8 cellular contexts compared by ENCODE assay signal in genomic region chr3:14947886-14948608, GRCh38. TPM values are rescaled to one million over a fixed set of nuclear protein-coding genes. Genes with fewer than 3 reads are reported as not detected.
DNase-seq lines count a peak whose midpoint lies in the region; ATAC-seq and TF ChIP-seq lines count a peak whose summit lies in the region.

No MANE protein-coding gene starts in this region.

- H3K27ac Mint-ChIP-seq in CD4-positive, CD25-positive, alpha-beta regulatory T cell: peak overlapping the region; percentile 100
- peak overlapping the region; percentile 99 for H3K27ac Mint-ChIP-seq in activated CD4-positive, alpha-beta memory T cell treated with anti-CD3 and anti-CD28 coated beads for 36 hours

- H3K4me1 Mint-ChIP-seq in CD4-positive, CD25-positive, alpha-beta regulatory T cell: peaks cover 31 to 72% (median 47%) of the 10 kb centered on the region in 4 donors
- peaks cover 50% of the 10 kb centered on the region for H3K4me1 Mint-ChIP-seq in activated CD4-positive, alpha-beta memory T cell treated with anti-CD3 and anti-CD28 coated beads for 36 hours (ENCODE audit: low read depth)

- peak overlapping the region; percentile 66 for H3K4me3 ChIP-seq in CD4-positive, CD25-positive, alpha-beta regulatory T cell (ENCODE audit: low read depth, low read length)
- H3K4me3 ChIP-seq in dorsolateral prefrontal cortex: peak overlapping the region; percentile 65 to 98 (median 91)
- H3K4me3 ChIP-seq in right lobe of liver: peak overlapping the region; percentile 70 to 98 (median 94)

- TF ChIP-seq CTCF in dorsolateral prefrontal cortex (IDR thresholded peaks at IDR 0.05 in 54 of 56, conservative IDR thresholded peaks at IDR 0.05 in 2 of 56; ENCODE audit: low read depth in 1 of 56, partially characterized antibody in 56 of 56) (peak in 2 of 56 donors; percentile 4 to 13), right lobe of liver (IDR thresholded peaks at IDR 0.05) (no peak)

- H3K9me3 Mint-ChIP-seq in CD4-positive, CD25-positive, alpha-beta regulatory T cell: no peaks in the 10 kb centered on the region
- H3K9me3 Mint-ChIP-seq in activated CD4-positive, alpha-beta memory T cell treated with anti-CD3 and anti-CD28 coated beads for 36 hours: no peaks in the 10 kb centered on the region

- H3K36me3 Mint-ChIP-seq in CD4-positive, CD25-positive, alpha-beta regulatory T cell: peaks cover 19% of the 10 kb centered on the region
- H3K36me3 Mint-ChIP-seq in activated CD4-positive, alpha-beta memory T cell treated with anti-CD3 and anti-CD28 coated beads for 36 hours: peaks cover 19% of the 10 kb centered on the region

- H3K36me3 ChIP-seq in CD4-positive, CD25-positive, alpha-beta regulatory T cell (ENCODE audit: control insufficient read depth, insufficient read depth, low read length): peaks cover 21% of the 10 kb centered on the region
- peaks cover 0 to 10% (median 7%) of the 10 kb centered on the region in 4 donors for H3K36me3 ChIP-seq in right lobe of liver

- peak; percentile 95 to 97 (median 96) for DNase-seq in CD4-positive, CD25-positive, alpha-beta regulatory T cell
- DNase-seq in NCI-H82 (lab: John Stamatoyannopoulos, UW): peak; percentile 97
- peak; percentile 97 for DNase-seq in activated CD4-positive, alpha-beta memory T cell treated with anti-CD3 and anti-CD28 coated beads for 36 hours
- DNase-seq in dorsolateral prefrontal cortex: peak; percentile 97 to 99 (median 98)
- peak; percentile 98 to 99 (median 99) for DNase-seq in right lobe of liver
- DNase-seq in stimulated activated CD4-positive, alpha-beta T cell treated with anti-CD3 and anti-CD28 coated beads, Interleukin-4, amount 100 ng/mL, for 24 hours: peak; percentile 96

- peak overlapping the region; percentile 91 to 100 (median 99) for H3K4me3 Mint-ChIP-seq in CD4-positive, CD25-positive, alpha-beta regulatory T cell
- H3K4me3 Mint-ChIP-seq in activated CD4-positive, alpha-beta memory T cell treated with anti-CD3 and anti-CD28 coated beads for 36 hours: peak overlapping the region; percentile 96

- WGBS in right lobe of liver (ENCODE audit: insufficient coverage, low coverage, low lambda C conversion rate, missing lambda C conversion rate): under 1% methylated on average over 27 of the region's 79 CpGs

- H3K9me3 ChIP-seq in CD4-positive, CD25-positive, alpha-beta regulatory T cell (ENCODE audit: control insufficient read depth in 2 of 2, low read length in 2 of 2): no peaks in the 10 kb centered on the region
- H3K9me3 ChIP-seq in right lobe of liver: no peaks in the 10 kb centered on the region

- ATAC-seq in CD4-positive, CD25-positive, alpha-beta regulatory T cell (ENCODE audit: low read depth in 2 of 2): peak; percentile 91 to 93
- ATAC-seq in GM19452 (IDR thresholded peaks at IDR 0.05; ENCODE audit: unreplicated experiment): peak; percentile 80
- peak; percentile 78 for ATAC-seq in HG03575 (IDR thresholded peaks at IDR 0.05; ENCODE audit: extremely low read depth, insufficient number of reproducible peaks, low FRiP score, unreplicated experiment)
- ATAC-seq in right lobe of liver: peak; percentile 94 to 98 (median 95)

- POLR2A ChIA-PET in activated CD4-positive, alpha-beta memory T cell treated with anti-CD3 and anti-CD28 coated beads for 36 hours (lab: Charles Lee): interaction anchor here (0.5 to 1.6 kb wide), 4 partner anchors 117 to 297 kb away, joined by 3 to 8 read pairs (median 8); partner anchors contain the start of genes CAPN7, CCDC174 and MRPS25

- intact Hi-C loops in activated CD4-positive, alpha-beta memory T cell treated with anti-CD3 and anti-CD28 coated beads for 36 hours (cut with micrococcal nuclease): loop anchor here (1.0 to 10.0 kb wide), 8 partner anchors 117 to 771 kb away; partner anchors contain the start of genes BTD, CAPN7, CCDC174 and HACL1
- intact Hi-C loops in dorsolateral prefrontal cortex (cut with DNase I) (loop anchor here (1.0 to 10.0 kb wide), 7 partner anchors 23 to 823 kb away; partner anchors contain the start of genes CHCHD4 (in 2 of the 2), MRPS25 (in 2 of the 2), RBSN (in 2 of the 2) and TMEM43 (in 2 of the 2)), right lobe of liver (cut with DNase I) (no loop called here)

- CTCF ChIA-PET in activated CD4-positive, alpha-beta memory T cell treated with anti-CD3 and anti-CD28 coated beads for 36 hours (lab: Charles Lee): interaction anchor here (0.7 kb wide), 1 partner anchor 144 kb away, joined by 5 read pairs; no protein-coding TSS in a partner anchor

- no peak for TF ChIP-seq POLR2A in right lobe of liver (IDR thresholded peaks at IDR 0.05)

- peak overlapping the region; percentile 97 for H3K27ac ChIP-seq in CD4-positive, CD25-positive, alpha-beta regulatory T cell (ENCODE audit: insufficient read depth, low read length, poor library complexity, severe bottlenecking)
- H3K27ac ChIP-seq in dorsolateral prefrontal cortex: peak overlapping the region; percentile 95 to 100 (median 100)
- H3K27ac ChIP-seq in right lobe of liver: peak overlapping the region; percentile 92 to 96 (median 94)

- H3K27me3 Mint-ChIP-seq in CD4-positive, CD25-positive, alpha-beta regulatory T cell: peaks cover 4% of the 10 kb centered on the region
- H3K27me3 Mint-ChIP-seq in activated CD4-positive, alpha-beta memory T cell treated with anti-CD3 and anti-CD28 coated beads for 36 hours: no peaks in the 10 kb centered on the region

- H3K27me3 ChIP-seq in CD4-positive, CD25-positive, alpha-beta regulatory T cell (ENCODE audit: control insufficient read depth, insufficient read depth, low read length): no peaks in the 10 kb centered on the region
- H3K27me3 ChIP-seq in dorsolateral prefrontal cortex: no peaks in the 10 kb centered on the region
- no peaks in the 10 kb centered on the region for H3K27me3 ChIP-seq in right lobe of liver

- H3K4me1 ChIP-seq in CD4-positive, CD25-positive, alpha-beta regulatory T cell (ENCODE audit: control insufficient read depth, insufficient read depth, low read length, poor library complexity, severe bottlenecking): peaks cover 34% of the 10 kb centered on the region
- peaks cover 0 to 38% (median 17%) of the 10 kb centered on the region in 4 donors for H3K4me1 ChIP-seq in right lobe of liver

RNA-seq across cellular contexts. Expression of gene NR2C2, which starts 0.7 kb away (rescaled TPM):
- total RNA-seq in CD4-positive, CD25-positive, alpha-beta regulatory T cell: 61.5 TPM
- 10 to 100 TPM in 3 of 4 donors, 1 to 10 TPM in 1; 9.3 to 13.8 (median 11.4) TPM for polyA plus RNA-seq in CD4-positive, CD25-positive, alpha-beta regulatory T cell
- 10 to 100 TPM; 49.5 to 51.1 TPM for total RNA-seq in activated CD4-positive, alpha-beta memory T cell treated with anti-CD3 and anti-CD28 coated beads for 36 hours
- total RNA-seq in dorsolateral prefrontal cortex (10 to 100 TPM; 55.4 to 85.3 (median 71.6) TPM), right lobe of liver (10 to 100 TPM; 10.8 to 18.6 (median 12.2) TPM)

Comparison
In these comparisons a context has a peak if more than half of its experiments do, and no peak if none do; other contexts are left out.
1. Peak in every context shown above with its lines: DNase-seq, ATAC-seq, H3K4me3 ChIP-seq and H3K27ac ChIP-seq.
2. intact Hi-C loops: an anchor here in activated CD4-positive, alpha-beta memory T cell treated with anti-CD3 and anti-CD28 coated beads for 36 hours (1.0 to 10.0 kb wide) and dorsolateral prefrontal cortex (1.0 to 10.0 kb wide); none called in right lobe of liver.